Comparison of ENCODE assay signal across 1 cellular context in the genomic region with DNA sequence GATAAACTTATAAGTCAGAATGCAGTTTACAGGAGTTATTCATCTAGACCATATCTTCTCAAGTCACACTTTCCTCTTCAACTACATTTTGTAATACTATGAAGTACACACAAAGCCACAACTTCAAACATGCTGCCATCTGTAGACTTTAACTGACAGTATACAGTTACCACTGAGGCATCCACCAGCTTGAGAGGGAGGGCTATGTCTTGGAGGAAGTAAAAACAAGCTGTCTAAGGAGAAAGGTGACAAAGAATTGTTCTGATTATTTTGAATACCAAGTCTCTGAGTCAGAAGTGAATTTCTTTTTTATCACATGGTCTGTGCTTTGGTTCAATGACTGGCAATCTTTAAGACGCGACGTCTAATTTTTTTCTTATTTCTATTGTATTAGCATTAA.
TF ChIP-seq lines count a peak whose summit lies in the region.

No MANE protein-coding gene starts in this region.

TF ChIP-seq in GM23338, 12 proteins besides CTCF, POLR2A, EP300 and RAD21 (continued from another document):
- TF ChIP-seq, protein P1, sequence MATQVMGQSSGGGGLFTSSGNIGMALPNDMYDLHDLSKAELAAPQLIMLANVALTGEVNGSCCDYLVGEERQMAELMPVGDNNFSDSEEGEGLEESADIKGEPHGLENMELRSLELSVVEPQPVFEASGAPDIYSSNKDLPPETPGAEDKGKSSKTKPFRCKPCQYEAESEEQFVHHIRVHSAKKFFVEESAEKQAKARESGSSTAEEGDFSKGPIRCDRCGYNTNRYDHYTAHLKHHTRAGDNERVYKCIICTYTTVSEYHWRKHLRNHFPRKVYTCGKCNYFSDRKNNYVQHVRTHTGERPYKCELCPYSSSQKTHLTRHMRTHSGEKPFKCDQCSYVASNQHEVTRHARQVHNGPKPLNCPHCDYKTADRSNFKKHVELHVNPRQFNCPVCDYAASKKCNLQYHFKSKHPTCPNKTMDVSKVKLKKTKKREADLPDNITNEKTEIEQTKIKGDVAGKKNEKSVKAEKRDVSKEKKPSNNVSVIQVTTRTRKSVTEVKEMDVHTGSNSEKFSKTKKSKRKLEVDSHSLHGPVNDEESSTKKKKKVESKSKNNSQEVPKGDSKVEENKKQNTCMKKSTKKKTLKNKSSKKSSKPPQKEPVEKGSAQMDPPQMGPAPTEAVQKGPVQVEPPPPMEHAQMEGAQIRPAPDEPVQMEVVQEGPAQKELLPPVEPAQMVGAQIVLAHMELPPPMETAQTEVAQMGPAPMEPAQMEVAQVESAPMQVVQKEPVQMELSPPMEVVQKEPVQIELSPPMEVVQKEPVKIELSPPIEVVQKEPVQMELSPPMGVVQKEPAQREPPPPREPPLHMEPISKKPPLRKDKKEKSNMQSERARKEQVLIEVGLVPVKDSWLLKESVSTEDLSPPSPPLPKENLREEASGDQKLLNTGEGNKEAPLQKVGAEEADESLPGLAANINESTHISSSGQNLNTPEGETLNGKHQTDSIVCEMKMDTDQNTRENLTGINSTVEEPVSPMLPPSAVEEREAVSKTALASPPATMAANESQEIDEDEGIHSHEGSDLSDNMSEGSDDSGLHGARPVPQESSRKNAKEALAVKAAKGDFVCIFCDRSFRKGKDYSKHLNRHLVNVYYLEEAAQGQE (IDR thresholded peaks at IDR 0.05; ENCODE audit: unreplicated experiment): no peak
- TF ChIP-seq EZH2phosphoT487 (IDR thresholded peaks at IDR 0.05; ENCODE audit: unreplicated experiment): no peak
- TF ChIP-seq NANOG (IDR thresholded peaks at IDR 0.05; ENCODE audit: borderline replicate concordance): no peak
- TF ChIP-seq JUNB (IDR thresholded peaks at IDR 0.05; ENCODE audit: unreplicated experiment): no peak
- no peak for TF ChIP-seq STAT1 (IDR thresholded peaks at IDR 0.05; ENCODE audit: unreplicated experiment)
- TF ChIP-seq CREB1 (CRISPR knock-in tag; IDR thresholded peaks at IDR 0.05; ENCODE audit: low read depth): no peak
- TF ChIP-seq, protein P2, sequence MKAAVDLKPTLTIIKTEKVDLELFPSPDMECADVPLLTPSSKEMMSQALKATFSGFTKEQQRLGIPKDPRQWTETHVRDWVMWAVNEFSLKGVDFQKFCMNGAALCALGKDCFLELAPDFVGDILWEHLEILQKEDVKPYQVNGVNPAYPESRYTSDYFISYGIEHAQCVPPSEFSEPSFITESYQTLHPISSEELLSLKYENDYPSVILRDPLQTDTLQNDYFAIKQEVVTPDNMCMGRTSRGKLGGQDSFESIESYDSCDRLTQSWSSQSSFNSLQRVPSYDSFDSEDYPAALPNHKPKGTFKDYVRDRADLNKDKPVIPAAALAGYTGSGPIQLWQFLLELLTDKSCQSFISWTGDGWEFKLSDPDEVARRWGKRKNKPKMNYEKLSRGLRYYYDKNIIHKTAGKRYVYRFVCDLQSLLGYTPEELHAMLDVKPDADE (IDR thresholded peaks at IDR 0.05): no peak
- TF ChIP-seq ZNF331 (CRISPR knock-in tag; IDR thresholded peaks at IDR 0.05; ENCODE audit: low read depth): no peak
- no peak for TF ChIP-seq EZH2 (IDR thresholded peaks at IDR 0.05; ENCODE audit: low read depth, unreplicated experiment)
- no peak for TF ChIP-seq POLR2AphosphoS5 (IDR thresholded peaks at IDR 0.05; ENCODE audit: low read depth)
